ENCODE assay signal across 9 cellular contexts in genomic region chr2:184597996-184598312, GRCh38. TPM values are rescaled to one million over a fixed set of nuclear protein-coding genes. Genes with fewer than 3 reads are reported as not detected.
A peak's percentile ranks its signal among the peaks of the same experiment; 100 is the strongest.
DNase-seq lines count a peak whose midpoint lies in the region; ATAC-seq and TF ChIP-seq lines count a peak whose summit lies in the region.
"Had no signal": no experiment of that assay in that cellular context is flagged by ENCODE, and none has a peak within 500 bp of the region (broad histone marks: within the 10 kb centered on the region; RNA-seq: fewer than 3 reads in every experiment).

No MANE protein-coding gene starts in this region.

- POLR2A ChIA-PET in activated CD4-positive, alpha-beta T cell treated with anti-CD3 and anti-CD28 coated beads for 36 hours (lab: Charles Lee), result no interaction called here
- POLR2A ChIA-PET in activated CD8-positive, alpha-beta T cell treated with anti-CD3 and anti-CD28 coated beads for 36 hours (lab: Charles Lee), result no interaction called here

- intact Hi-C loops in activated CD4-positive, alpha-beta T cell treated with anti-CD3 and anti-CD28 coated beads for 36 hours (cut with DNase I, micrococcal nuclease), result no loop called here
- intact Hi-C loops in activated CD8-positive, alpha-beta T cell treated with anti-CD3 and anti-CD28 coated beads for 36 hours (cut with micrococcal nuclease), result no loop called here
- intact Hi-C loops in tibial artery (cut with DNase I; ENCODE audit: low total_unique reads), result no loop called here

- no peak for TF ChIP-seq CTCF in activated CD8-positive, alpha-beta T cell treated with anti-CD3 and anti-CD28 coated beads for 36 hours (IDR thresholded peaks at IDR 0.05)
- no peak for TF ChIP-seq CTCF in kidney epithelial cell (IDR thresholded peaks at IDR 0.05; ENCODE audit: insufficient read depth, low read length, poor library complexity, severe bottlenecking)
- TF ChIP-seq CTCF in tibial artery (IDR thresholded peaks at IDR 0.05), result no peak

- H3K4me3 ChIP-seq in kidney epithelial cell (ENCODE audit: low read depth, low read length) (peak overlapping the region; percentile 51), tibial artery (peak overlapping the region; percentile 55 to 61)

- H3K36me3 Mint-ChIP-seq in activated CD4-positive, alpha-beta T cell treated with anti-CD3 and anti-CD28 coated beads for 36 hours (ENCODE audit: low read depth), result no peaks in the 10 kb centered on the region
- H3K36me3 Mint-ChIP-seq in activated CD8-positive, alpha-beta T cell treated with anti-CD3 and anti-CD28 coated beads for 36 hours (ENCODE audit: low read depth), result no peaks in the 10 kb centered on the region
- H3K36me3 Mint-ChIP-seq: CD4-positive, CD25-positive, alpha-beta regulatory T cell had no signal

- CTCF ChIA-PET in activated CD4-positive, alpha-beta T cell treated with anti-CD3 and anti-CD28 coated beads for 36 hours (lab: Charles Lee), result no interaction called here
- CTCF ChIA-PET in activated CD8-positive, alpha-beta T cell treated with anti-CD3 and anti-CD28 coated beads for 36 hours (lab: Charles Lee), result no interaction called here

- DNase-seq in activated CD4-positive, alpha-beta T cell treated with anti-CD3 and anti-CD28 coated beads for 36 hours, result no peak
- no peak for DNase-seq in activated CD4-positive, alpha-beta T cell treated with anti-CD3 and anti-CD28 coated beads, Interleukin-2, amount 50 U/mL, for 1 hour
- DNase-seq in activated CD8-positive, alpha-beta T cell treated with anti-CD3 and anti-CD28 coated beads for 36 hours, result no peak
- DNase-seq in kidney epithelial cell (ENCODE audit: low read depth) (no peak), tibial artery (no peak), AML-193 (lab: John Stamatoyannopoulos, UW) (no peak), NCI-H1048 (lab: John Stamatoyannopoulos, UW) (no peak)
- DNase-seq: CD4-positive, CD25-positive, alpha-beta regulatory T cell had no signal

- no peak for ATAC-seq in activated CD4-positive, alpha-beta T cell treated with anti-CD3 and anti-CD28 coated beads for 36 hours
- no peak for ATAC-seq in activated CD8-positive, alpha-beta T cell treated with anti-CD3 and anti-CD28 coated beads for 36 hours
- ATAC-seq in GM21390 (IDR thresholded peaks at IDR 0.05; ENCODE audit: unreplicated experiment), result no peak

- no peaks in the 10 kb centered on the region for H3K9me3 ChIP-seq in tibial artery

- H3K27me3 Mint-ChIP-seq in activated CD4-positive, alpha-beta T cell treated with anti-CD3 and anti-CD28 coated beads for 36 hours, result peaks cover 39% of the 10 kb centered on the region
- H3K27me3 Mint-ChIP-seq in activated CD8-positive, alpha-beta T cell treated with anti-CD3 and anti-CD28 coated beads for 36 hours, result peaks cover 35% of the 10 kb centered on the region

- H3K27ac Mint-ChIP-seq in activated CD4-positive, alpha-beta T cell treated with anti-CD3 and anti-CD28 coated beads for 36 hours, result no peak overlapping the region
- H3K27ac Mint-ChIP-seq in activated CD8-positive, alpha-beta T cell treated with anti-CD3 and anti-CD28 coated beads for 36 hours, result no peak overlapping the region
- H3K27ac Mint-ChIP-seq: CD4-positive, CD25-positive, alpha-beta regulatory T cell had no signal

- peaks cover under 1% of the 10 kb centered on the region for H3K9me3 Mint-ChIP-seq in activated CD4-positive, alpha-beta T cell treated with anti-CD3 and anti-CD28 coated beads for 36 hours (ENCODE audit: low read depth)
- peaks cover under 1% of the 10 kb centered on the region for H3K9me3 Mint-ChIP-seq in activated CD8-positive, alpha-beta T cell treated with anti-CD3 and anti-CD28 coated beads for 36 hours

- H3K4me1 Mint-ChIP-seq in activated CD4-positive, alpha-beta T cell treated with anti-CD3 and anti-CD28 coated beads for 36 hours, result peaks cover 14% of the 10 kb centered on the region
- peaks cover 8% of the 10 kb centered on the region for H3K4me1 Mint-ChIP-seq in activated CD8-positive, alpha-beta T cell treated with anti-CD3 and anti-CD28 coated beads for 36 hours (ENCODE audit: low read depth)

- H3K36me3 ChIP-seq in kidney epithelial cell (ENCODE audit: control insufficient read depth, insufficient read depth, low read length) (no peaks in the 10 kb centered on the region), tibial artery (no peaks in the 10 kb centered on the region)

- H3K27ac ChIP-seq in tibial artery, result no peak overlapping the region

- H3K27me3 ChIP-seq in kidney epithelial cell (ENCODE audit: control insufficient read depth, insufficient read depth, low read length) (peaks cover 4% of the 10 kb centered on the region), tibial artery (peaks cover 0 to 12% of the 10 kb centered on the region in 2 donors)

- H3K4me3 Mint-ChIP-seq in activated CD4-positive, alpha-beta T cell treated with anti-CD3 and anti-CD28 coated beads for 36 hours, result peak overlapping the region; percentile 33
- H3K4me3 Mint-ChIP-seq in activated CD8-positive, alpha-beta T cell treated with anti-CD3 and anti-CD28 coated beads for 36 hours, result peak overlapping the region; percentile 7

- H3K4me1 ChIP-seq in tibial artery, result peaks cover 0 to 21% (median 12%) of the 10 kb centered on the region in 4 donors

RNA-seq across cellular contexts. Expression of gene ZNF804A, which starts 0.4 kb away (rescaled TPM):
- total RNA-seq in activated CD4-positive, alpha-beta T cell treated with anti-CD3 and anti-CD28 coated beads for 36 hours, result not detected
- not detected for total RNA-seq in activated CD8-positive, alpha-beta T cell treated with anti-CD3 and anti-CD28 coated beads for 36 hours
- not detected in 2 replicates for total RNA-seq in kidney epithelial cell
- total RNA-seq: CD4-positive, CD25-positive, alpha-beta regulatory T cell had no signal
